ENCODE assay signal across 8 cellular contexts in genomic region chrX:36867143-36867542, GRCh38.
A peak's percentile ranks its signal among the peaks of the same experiment; 100 is the strongest.
DNase-seq lines count a peak whose midpoint lies in the region; ATAC-seq lines count a peak whose summit lies in the region.

No MANE protein-coding gene starts in this region.

- DNase-seq in DMS53 treated with DMSO at 0.1 percent for 48 hours (lab: John Stamatoyannopoulos, UW; ENCODE audit: unreplicated experiment) (peak; percentile 38), NOMO-1 treated with dmso at 0.1 percent for 144 hours (lab: John Stamatoyannopoulos, UW; ENCODE audit: unreplicated experiment) (peak; percentile 10), epidermal melanocyte (ENCODE audit: insufficient read length, low spot score) (peak; percentile 15), retina (peak; percentile 8), ecto neural progenitor cell (ENCODE audit: low spot score) (no peak)
- DNase-seq in activated naive CD4-positive, alpha-beta T cell (lab: John Stamatoyannopoulos, UW) = no peak

- ATAC-seq in GM21723 (IDR thresholded peaks at IDR 0.05; ENCODE audit: unreplicated experiment) = peak; percentile 72
- ATAC-seq in activated CD4-positive, CD25-positive, alpha-beta regulatory T cell treated with anti-CD3 and anti-CD28 coated beads, Interleukin-2, amount 50 U/mL, for 24 hours = no peak

Comparison
In these comparisons a context has a peak if more than half of its experiments do, and no peak if none do; other contexts are left out.
1. DNase-seq: peak in DMS53 treated with DMSO at 0.1 percent for 48 hours (single experiment), NOMO-1 treated with dmso at 0.1 percent for 144 hours (single experiment), epidermal melanocyte (single experiment) and retina (single experiment); none in ecto neural progenitor cell (single experiment) and activated naive CD4-positive, alpha-beta T cell (0 of 4).